In the genomic region with DNA sequence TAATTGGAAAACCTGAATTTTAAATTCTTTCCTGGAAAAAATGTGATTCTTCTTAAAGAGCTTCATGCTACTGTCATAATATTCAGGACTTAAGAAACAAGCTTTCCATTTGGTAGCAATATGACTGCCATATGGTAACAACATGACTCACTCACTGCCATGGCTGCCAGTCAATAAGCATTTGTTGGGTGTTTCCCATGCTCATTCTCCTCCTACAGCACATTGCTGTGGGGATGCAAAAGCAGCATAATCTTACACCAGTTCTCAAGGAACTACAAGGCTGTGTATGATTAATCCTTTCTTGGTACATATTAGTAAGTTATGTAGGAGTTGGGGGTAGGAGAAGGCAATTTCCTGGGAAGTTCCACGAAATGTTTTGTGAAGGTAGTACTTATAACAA, we compare ENCODE assay signal across 9 cellular contexts.
DNase-seq lines count a peak whose midpoint lies in the region; ATAC-seq, FAIRE-seq and TF ChIP-seq lines count a peak whose summit lies in the region.
"Had no signal": no experiment of that assay in that cellular context is flagged by ENCODE, and none has a peak within 500 bp of the region (broad histone marks: within the 10 kb centered on the region; RNA-seq: fewer than 3 reads in every experiment).

No MANE protein-coding gene starts in this region.

- ATAC-seq in HG02571 (IDR thresholded peaks at IDR 0.05; ENCODE audit: unreplicated experiment) (peak; percentile 58), foreskin keratinocyte (peak; percentile 100)

- no peak for TF ChIP-seq POLR2A in adrenal gland (IDR thresholded peaks at IDR 0.05)

- H3K27ac ChIP-seq in foreskin keratinocyte (no peak overlapping the region), adrenal gland (no peak overlapping the region)

- TF ChIP-seq CTCF in foreskin keratinocyte (conservative IDR thresholded peaks at IDR 0.05) (no peak), D721Med (IDR thresholded peaks at IDR 0.05; ENCODE audit: insufficient read depth, missing control alignments) (no peak), adrenal gland (IDR thresholded peaks at IDR 0.05) (no peak)

- H3K4me3 ChIP-seq in adrenal gland = no peak overlapping the region

- intact Hi-C loops in adrenal gland (cut with DNase I) = no loop called here

- 94 to 100% (median 97%) methylated on average over 1 of the region's 1 CpG for WGBS in adrenal gland, 4 donors

- H3K9me3 ChIP-seq in adrenal gland (replicated peaks in 1 of 3) = no peaks in the 10 kb centered on the region

- H3K27me3 ChIP-seq in foreskin keratinocyte (no peaks in the 10 kb centered on the region), adrenal gland (no peaks in the 10 kb centered on the region)

- DNase-seq in GM03348 (ENCODE audit: low spot score) = peak; percentile 75
- DNase-seq in NCI-H524 treated with DMSO at 0.1 percent for 48 hours (lab: John Stamatoyannopoulos, UW) = peak; percentile 13
- peak; percentile 51 to 77 for DNase-seq in foreskin keratinocyte
- DNase-seq in epidermal melanocyte (ENCODE audit: insufficient read length, low spot score) = no peak
- DNase-seq in NCI-H526 (lab: John Stamatoyannopoulos, UW) = no peak
- DNase-seq in D721Med (ENCODE audit: insufficient read length, low spot score) = no peak
- no peak for DNase-seq in adrenal gland
- DNase-seq: activated CD4-positive, alpha-beta T cell treated with anti-CD3 and anti-CD28 coated beads, Interleukin-2, amount 10 ng/mL, durations not matched to agents 7 days and 5 days had no signal

- H3K36me3 ChIP-seq in adrenal gland (replicated peaks in 1 of 2) = peaks cover 0 to 11% of the 10 kb centered on the region in 2 donors

- H3K4me1 ChIP-seq in foreskin keratinocyte = no peaks in the 10 kb centered on the region
- H3K4me1 ChIP-seq in adrenal gland (replicated peaks in 1 of 2) = no peaks in the 10 kb centered on the region

- no peak for FAIRE-seq in D721Med (lab: Jason Lieb, UNC)

Comparison
In these comparisons a context has a peak if more than half of its experiments do, and no peak if none do; other contexts are left out.
1. DNase-seq: peak in GM03348 (single experiment), NCI-H524 treated with DMSO at 0.1 percent for 48 hours (single experiment) and foreskin keratinocyte (2 of 2); none in epidermal melanocyte (single experiment), NCI-H526 (0 of 2), D721Med (single experiment) and adrenal gland (0 of 7).